1 cellular context compared by ENCODE assay signal in genomic region chr15:89828324-89829145, GRCh38.
TF ChIP-seq lines count a peak whose summit lies in the region.

No MANE protein-coding gene starts in this region.

TF ChIP-seq in HepG2, 621 proteins besides CTCF, POLR2A, EP300 and RAD21 (continued from another document):
- peak; percentile 62; the same call in 1 of the 2 replicates for TF ChIP-seq ZBTB4 (CRISPR knock-in tag; IDR thresholded peaks at IDR 0.05; ENCODE audit: borderline replicate concordance)
